1 cellular context compared by ENCODE assay signal in genomic region chr19:11737964-11738745, GRCh38.
TF ChIP-seq lines count a peak whose summit lies in the region.

No MANE protein-coding gene starts in this region.

TF ChIP-seq in K562, 482 proteins besides CTCF, POLR2A, EP300 and RAD21 (continued from another document):
- TF ChIP-seq, protein P1, sequence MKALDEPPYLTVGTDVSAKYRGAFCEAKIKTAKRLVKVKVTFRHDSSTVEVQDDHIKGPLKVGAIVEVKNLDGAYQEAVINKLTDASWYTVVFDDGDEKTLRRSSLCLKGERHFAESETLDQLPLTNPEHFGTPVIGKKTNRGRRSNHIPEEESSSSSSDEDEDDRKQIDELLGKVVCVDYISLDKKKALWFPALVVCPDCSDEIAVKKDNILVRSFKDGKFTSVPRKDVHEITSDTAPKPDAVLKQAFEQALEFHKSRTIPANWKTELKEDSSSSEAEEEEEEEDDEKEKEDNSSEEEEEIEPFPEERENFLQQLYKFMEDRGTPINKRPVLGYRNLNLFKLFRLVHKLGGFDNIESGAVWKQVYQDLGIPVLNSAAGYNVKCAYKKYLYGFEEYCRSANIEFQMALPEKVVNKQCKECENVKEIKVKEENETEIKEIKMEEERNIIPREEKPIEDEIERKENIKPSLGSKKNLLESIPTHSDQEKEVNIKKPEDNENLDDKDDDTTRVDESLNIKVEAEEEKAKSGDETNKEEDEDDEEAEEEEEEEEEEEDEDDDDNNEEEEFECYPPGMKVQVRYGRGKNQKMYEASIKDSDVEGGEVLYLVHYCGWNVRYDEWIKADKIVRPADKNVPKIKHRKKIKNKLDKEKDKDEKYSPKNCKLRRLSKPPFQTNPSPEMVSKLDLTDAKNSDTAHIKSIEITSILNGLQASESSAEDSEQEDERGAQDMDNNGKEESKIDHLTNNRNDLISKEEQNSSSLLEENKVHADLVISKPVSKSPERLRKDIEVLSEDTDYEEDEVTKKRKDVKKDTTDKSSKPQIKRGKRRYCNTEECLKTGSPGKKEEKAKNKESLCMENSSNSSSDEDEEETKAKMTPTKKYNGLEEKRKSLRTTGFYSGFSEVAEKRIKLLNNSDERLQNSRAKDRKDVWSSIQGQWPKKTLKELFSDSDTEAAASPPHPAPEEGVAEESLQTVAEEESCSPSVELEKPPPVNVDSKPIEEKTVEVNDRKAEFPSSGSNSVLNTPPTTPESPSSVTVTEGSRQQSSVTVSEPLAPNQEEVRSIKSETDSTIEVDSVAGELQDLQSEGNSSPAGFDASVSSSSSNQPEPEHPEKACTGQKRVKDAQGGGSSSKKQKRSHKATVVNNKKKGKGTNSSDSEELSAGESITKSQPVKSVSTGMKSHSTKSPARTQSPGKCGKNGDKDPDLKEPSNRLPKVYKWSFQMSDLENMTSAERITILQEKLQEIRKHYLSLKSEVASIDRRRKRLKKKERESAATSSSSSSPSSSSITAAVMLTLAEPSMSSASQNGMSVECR (CRISPR knock-in tag; IDR thresholded peaks at IDR 0.05), result peak; percentile 10; the same call in 1 of the 2 replicates
- TF ChIP-seq TRIM25 (IDR thresholded peaks at IDR 0.05; ENCODE audit: borderline replicate concordance) (no peak), TRIM24 (IDR thresholded peaks at IDR 0.05) (0 out of 4 replicates have a peak, but pooled peaks of 1 of the 2 experiments have one; percentile 10), MTA3 (IDR thresholded peaks at IDR 0.05; ENCODE audit: borderline replicate concordance) (0 out of 2 replicates have a peak, but pooled peaks have one; percentile 22), GMEB1 (CRISPR knock-in tag; IDR thresholded peaks at IDR 0.05) (no peak), ELF1 (tag; IDR thresholded peaks at IDR 0.05) (0 out of 2 replicates have a peak, but pooled peaks have one; percentile 4), RBBP5 (IDR thresholded peaks at IDR 0.05; ENCODE audit: borderline replicate concordance, insufficient read depth, low read length, poor library complexity, severe bottlenecking) (peak; percentile 65), KDM2B (CRISPR knock-in tag; IDR thresholded peaks at IDR 0.05) (0 out of 2 replicates have a peak, but pooled peaks have one; percentile 9), MTF1 (CRISPR knock-in tag; IDR thresholded peaks at IDR 0.05; ENCODE audit: borderline replicate concordance) (no peak), ZNF12 (CRISPR knock-in tag; IDR thresholded peaks at IDR 0.05) (peak; percentile 48; the same call in 1 of the 2 replicates), RHOXF2B (CRISPR knock-in tag; conservative IDR thresholded peaks at IDR 0.05) (no peak), CEBPG (CRISPR knock-in tag; IDR thresholded peaks at IDR 0.05) (no peak), CEBPG (tag; conservative IDR thresholded peaks at IDR 0.05 in 1 of 2, IDR thresholded peaks at IDR 0.05 in 1 of 2) (no peak), ZNF740 (CRISPR knock-in tag; IDR thresholded peaks at IDR 0.05) (peak; percentile 43; the same call in 1 of the 2 replicates), ZNF740 (tag; IDR thresholded peaks at IDR 0.05) (no peak), EGR1 (conservative IDR thresholded peaks at IDR 0.05) (no peak), GABPB1 (CRISPR knock-in tag; IDR thresholded peaks at IDR 0.05) (no peak; the same call in 1 of the 2 replicates), TEAD1 (CRISPR knock-in tag; IDR thresholded peaks at IDR 0.05) (peak in 1 of 2 experiments; percentile 28; a peak in 1 of 4 replicates), BHLHE40 (IDR thresholded peaks at IDR 0.05; ENCODE audit: low read length) (peak; percentile 33; the same call in 1 of the 2 replicates), CBX1 (IDR thresholded peaks at IDR 0.05; ENCODE audit: low read depth) (peak; percentile 41; the same call in 1 of the 2 replicates), MECOM (CRISPR knock-in tag; IDR thresholded peaks at IDR 0.05) (0 out of 2 replicates have a peak, but pooled peaks have one; percentile 14), SAFB2 (IDR thresholded peaks at IDR 0.05; ENCODE audit: borderline replicate concordance, low read depth, low read length, severe bottlenecking) (no peak), LEF1 (IDR thresholded peaks at IDR 0.05) (no peak), FIP1L1 (IDR thresholded peaks at IDR 0.05; ENCODE audit: low read depth, low read length, poor library complexity, severe bottlenecking) (peak; percentile 67), SRSF1 (IDR thresholded peaks at IDR 0.05; ENCODE audit: low read depth, low read length) (no peak), L3MBTL2 (IDR thresholded peaks at IDR 0.05) (peak; percentile 15; the same call in 1 of the 2 replicates), RBM14 (IDR thresholded peaks at IDR 0.05; ENCODE audit: borderline replicate concordance, insufficient read depth, low read depth, low read length) (no peak)
- TF ChIP-seq, protein P2, sequence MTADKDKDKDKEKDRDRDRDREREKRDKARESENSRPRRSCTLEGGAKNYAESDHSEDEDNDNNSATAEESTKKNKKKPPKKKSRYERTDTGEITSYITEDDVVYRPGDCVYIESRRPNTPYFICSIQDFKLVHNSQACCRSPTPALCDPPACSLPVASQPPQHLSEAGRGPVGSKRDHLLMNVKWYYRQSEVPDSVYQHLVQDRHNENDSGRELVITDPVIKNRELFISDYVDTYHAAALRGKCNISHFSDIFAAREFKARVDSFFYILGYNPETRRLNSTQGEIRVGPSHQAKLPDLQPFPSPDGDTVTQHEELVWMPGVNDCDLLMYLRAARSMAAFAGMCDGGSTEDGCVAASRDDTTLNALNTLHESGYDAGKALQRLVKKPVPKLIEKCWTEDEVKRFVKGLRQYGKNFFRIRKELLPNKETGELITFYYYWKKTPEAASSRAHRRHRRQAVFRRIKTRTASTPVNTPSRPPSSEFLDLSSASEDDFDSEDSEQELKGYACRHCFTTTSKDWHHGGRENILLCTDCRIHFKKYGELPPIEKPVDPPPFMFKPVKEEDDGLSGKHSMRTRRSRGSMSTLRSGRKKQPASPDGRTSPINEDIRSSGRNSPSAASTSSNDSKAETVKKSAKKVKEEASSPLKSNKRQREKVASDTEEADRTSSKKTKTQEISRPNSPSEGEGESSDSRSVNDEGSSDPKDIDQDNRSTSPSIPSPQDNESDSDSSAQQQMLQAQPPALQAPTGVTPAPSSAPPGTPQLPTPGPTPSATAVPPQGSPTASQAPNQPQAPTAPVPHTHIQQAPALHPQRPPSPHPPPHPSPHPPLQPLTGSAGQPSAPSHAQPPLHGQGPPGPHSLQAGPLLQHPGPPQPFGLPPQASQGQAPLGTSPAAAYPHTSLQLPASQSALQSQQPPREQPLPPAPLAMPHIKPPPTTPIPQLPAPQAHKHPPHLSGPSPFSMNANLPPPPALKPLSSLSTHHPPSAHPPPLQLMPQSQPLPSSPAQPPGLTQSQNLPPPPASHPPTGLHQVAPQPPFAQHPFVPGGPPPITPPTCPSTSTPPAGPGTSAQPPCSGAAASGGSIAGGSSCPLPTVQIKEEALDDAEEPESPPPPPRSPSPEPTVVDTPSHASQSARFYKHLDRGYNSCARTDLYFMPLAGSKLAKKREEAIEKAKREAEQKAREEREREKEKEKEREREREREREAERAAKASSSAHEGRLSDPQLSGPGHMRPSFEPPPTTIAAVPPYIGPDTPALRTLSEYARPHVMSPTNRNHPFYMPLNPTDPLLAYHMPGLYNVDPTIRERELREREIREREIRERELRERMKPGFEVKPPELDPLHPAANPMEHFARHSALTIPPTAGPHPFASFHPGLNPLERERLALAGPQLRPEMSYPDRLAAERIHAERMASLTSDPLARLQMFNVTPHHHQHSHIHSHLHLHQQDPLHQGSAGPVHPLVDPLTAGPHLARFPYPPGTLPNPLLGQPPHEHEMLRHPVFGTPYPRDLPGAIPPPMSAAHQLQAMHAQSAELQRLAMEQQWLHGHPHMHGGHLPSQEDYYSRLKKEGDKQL (CRISPR knock-in tag; IDR thresholded peaks at IDR 0.05; ENCODE audit: borderline replicate concordance), result no peak
- TF ChIP-seq, protein P3, sequence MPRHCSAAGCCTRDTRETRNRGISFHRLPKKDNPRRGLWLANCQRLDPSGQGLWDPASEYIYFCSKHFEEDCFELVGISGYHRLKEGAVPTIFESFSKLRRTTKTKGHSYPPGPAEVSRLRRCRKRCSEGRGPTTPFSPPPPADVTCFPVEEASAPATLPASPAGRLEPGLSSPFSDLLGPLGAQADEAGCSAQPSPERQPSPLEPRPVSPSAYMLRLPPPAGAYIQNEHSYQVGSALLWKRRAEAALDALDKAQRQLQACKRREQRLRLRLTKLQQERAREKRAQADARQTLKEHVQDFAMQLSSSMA (CRISPR knock-in tag; IDR thresholded peaks at IDR 0.05), result no peak; the same call in 1 of the 2 replicates
- TF ChIP-seq, protein P4, sequence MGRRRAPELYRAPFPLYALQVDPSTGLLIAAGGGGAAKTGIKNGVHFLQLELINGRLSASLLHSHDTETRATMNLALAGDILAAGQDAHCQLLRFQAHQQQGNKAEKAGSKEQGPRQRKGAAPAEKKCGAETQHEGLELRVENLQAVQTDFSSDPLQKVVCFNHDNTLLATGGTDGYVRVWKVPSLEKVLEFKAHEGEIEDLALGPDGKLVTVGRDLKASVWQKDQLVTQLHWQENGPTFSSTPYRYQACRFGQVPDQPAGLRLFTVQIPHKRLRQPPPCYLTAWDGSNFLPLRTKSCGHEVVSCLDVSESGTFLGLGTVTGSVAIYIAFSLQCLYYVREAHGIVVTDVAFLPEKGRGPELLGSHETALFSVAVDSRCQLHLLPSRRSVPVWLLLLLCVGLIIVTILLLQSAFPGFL (CRISPR knock-in tag; IDR thresholded peaks at IDR 0.05), result 0 out of 2 replicates have a peak, but pooled peaks have one; percentile 57
- TF ChIP-seq, protein P5, sequence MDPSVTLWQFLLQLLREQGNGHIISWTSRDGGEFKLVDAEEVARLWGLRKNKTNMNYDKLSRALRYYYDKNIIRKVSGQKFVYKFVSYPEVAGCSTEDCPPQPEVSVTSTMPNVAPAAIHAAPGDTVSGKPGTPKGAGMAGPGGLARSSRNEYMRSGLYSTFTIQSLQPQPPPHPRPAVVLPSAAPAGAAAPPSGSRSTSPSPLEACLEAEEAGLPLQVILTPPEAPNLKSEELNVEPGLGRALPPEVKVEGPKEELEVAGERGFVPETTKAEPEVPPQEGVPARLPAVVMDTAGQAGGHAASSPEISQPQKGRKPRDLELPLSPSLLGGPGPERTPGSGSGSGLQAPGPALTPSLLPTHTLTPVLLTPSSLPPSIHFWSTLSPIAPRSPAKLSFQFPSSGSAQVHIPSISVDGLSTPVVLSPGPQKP (CRISPR knock-in tag; IDR thresholded peaks at IDR 0.05), result no peak
